Comparison of ENCODE assay signal across 14 cellular contexts in genomic region chr1:56570924-56571372, GRCh38. TPM values are rescaled to one million over a fixed set of nuclear protein-coding genes. Genes with fewer than 3 reads are reported as not detected.
A peak's percentile ranks its signal among the peaks of the same experiment; 100 is the strongest.
DNase-seq lines count a peak whose midpoint lies in the region; ATAC-seq, FAIRE-seq and TF ChIP-seq lines count a peak whose summit lies in the region.
"Had no signal": no experiment of that assay in that cellular context is flagged by ENCODE, and none has a peak within 500 bp of the region (broad histone marks: within the 10 kb centered on the region; RNA-seq: fewer than 3 reads in every experiment).

No MANE protein-coding gene starts in this region.

- no peaks in the 10 kb centered on the region for H4K20me1 ChIP-seq in K562 (replicated peaks; ENCODE audit: control insufficient read depth, insufficient read depth, low read length)

- TF ChIP-seq POLR2A in K562 (conservative IDR thresholded peaks at IDR 0.05): no peak

- BruUV-seq in K562 (replicated peaks; lab: Mats Ljungman, UMichigan): no TSS peak

- FAIRE-seq in K562 (lab: Jason Lieb, UNC): no peak
- FAIRE-seq: GM12891 had no signal

- H3K79me2 ChIP-seq in K562 (ENCODE audit: control insufficient read depth, insufficient read depth, low read length): no peaks in the 10 kb centered on the region

- H2AFZ ChIP-seq in K562 (ENCODE audit: low read depth, low read length): no peak overlapping the region

- ATAC-seq in K562 (no peak), left lobe of liver (peak; percentile 24), HG03039 (IDR thresholded peaks at IDR 0.05; ENCODE audit: unreplicated experiment) (no peak), GM21367 (IDR thresholded peaks at IDR 0.05; ENCODE audit: unreplicated experiment) (no peak), HG02870 (IDR thresholded peaks at IDR 0.05; ENCODE audit: unreplicated experiment) (no peak)

- H3K4me3 ChIP-seq in K562: no peak overlapping the region
- H3K4me3 ChIP-seq in WERI-Rb-1 (ENCODE audit: low read depth, low read length): no peak overlapping the region
- H3K4me3 ChIP-seq: esophagus muscularis mucosa had no signal

- in situ Hi-C loops in K562 (cut with MboI): no loop called here

- no peaks in the 10 kb centered on the region for H3K4me1 ChIP-seq in K562 (replicated peaks in 1 of 2; ENCODE audit: control insufficient read depth in 2 of 2, insufficient read depth in 2 of 2, low read length in 2 of 2)

- DNase-seq in SIG-M5 treated with dmso at 0.1 percent for 504 hours (lab: John Stamatoyannopoulos, UW; ENCODE audit: unreplicated experiment): peak; percentile 45
- DNase-seq in SIG-M5 (lab: John Stamatoyannopoulos, UW): no peak
- DNase-seq in K562 (ENCODE audit: extremely low read depth in 1 of 4, low spot score in 3 of 4): no peak
- no peak for DNase-seq in left lobe of liver (ENCODE audit: low spot score)
- DNase-seq in WERI-Rb-1: no peak
- DNase-seq: activated naive CD4-positive, alpha-beta T cell treated with anti-CD3 and anti-CD28 coated beads, Interleukin-2, amount 10 ng/mL, durations not matched to agents 7 days and 5 days; H7; T-helper 9 cell had no signal

- H3K27ac ChIP-seq in K562 (ENCODE audit: extremely low read depth, low read depth, low read length) (no peak overlapping the region), WERI-Rb-1 (no peak overlapping the region)
- H3K27ac ChIP-seq: esophagus muscularis mucosa, RWPE1 had no signal

- no peak overlapping the region for H3K4me2 ChIP-seq in K562 (ENCODE audit: insufficient read depth, low read length)

- TF ChIP-seq EP300 in K562 (IDR thresholded peaks at IDR 0.05; ENCODE audit: low read length): no peak

- TF ChIP-seq RAD21 in K562 (CRISPR knock-in tag; conservative IDR thresholded peaks at IDR 0.05 in 1 of 2, IDR thresholded peaks at IDR 0.05 in 1 of 2): no peak

- no peak for TF ChIP-seq CTCF in K562 (IDR thresholded peaks at IDR 0.05 in 2 of 3, conservative IDR thresholded peaks at IDR 0.05 in 1 of 3; ENCODE audit: insufficient read depth in 2 of 3, low read depth in 1 of 3, low read length in 3 of 3)
- TF ChIP-seq CTCF in WERI-Rb-1 (IDR thresholded peaks at IDR 0.05; ENCODE audit: low read depth, low read length): no peak

- H3K27me3 ChIP-seq in K562 (ENCODE audit: control insufficient read depth in 2 of 2, insufficient read depth in 2 of 2, low read length in 2 of 2) (peaks cover 3 to 6% of the 10 kb centered on the region in 2 experiments; a peak in 3 of 5 replicates), WERI-Rb-1 (ENCODE audit: insufficient read depth, low read depth, severe bottlenecking) (no peaks in the 10 kb centered on the region)
- H3K27me3 ChIP-seq: esophagus muscularis mucosa had no signal

- CTCF ChIA-PET in K562 (lab: Yijun Ruan, JAX; ENCODE audit: low intra/inter-chr PET ratio): no interaction called here

- no peak overlapping the region for H3K9ac ChIP-seq in K562 (ENCODE audit: insufficient read depth in 1 of 2, low read depth in 2 of 2, low read length in 2 of 2)

- H3K36me3 ChIP-seq in K562 (ENCODE audit: control insufficient read depth, insufficient read depth, low read length) (no peaks in the 10 kb centered on the region), WERI-Rb-1 (no peaks in the 10 kb centered on the region)
- H3K36me3 ChIP-seq: esophagus muscularis mucosa had no signal

- POLR2A ChIA-PET in K562 (lab: Yijun Ruan, JAX): no interaction called here

- H3K9me3 ChIP-seq in K562 (replicated peaks; ENCODE audit: control insufficient read depth, insufficient read depth, low read depth, low read length) (no peaks in the 10 kb centered on the region), WERI-Rb-1 (ENCODE audit: severe bottlenecking) (no peaks in the 10 kb centered on the region)
- H3K9me3 ChIP-seq: esophagus muscularis mucosa had no signal

- WGBS in K562 (ENCODE audit: insufficient coverage, low coverage, missing lambda C conversion rate): 2% methylated on average over 5 of the region's 5 CpGs

- no peaks in the 10 kb centered on the region for H3K9me1 ChIP-seq in K562 (ENCODE audit: control insufficient read depth, insufficient read depth, low read length)

- intact Hi-C loops in K562 (cut with micrococcal nuclease): no loop called here

TF ChIP-seq in K562, 482 proteins besides CTCF, POLR2A, EP300 and RAD21:
- peak; percentile 63 for TF ChIP-seq RBM25 (IDR thresholded peaks at IDR 0.05; ENCODE audit: low read depth, low read length, severe bottlenecking)
- no peak for TF ChIP-seq ELF1 (tag; IDR thresholded peaks at IDR 0.05)

RNA-seq across cellular contexts. Expression of gene PLPP3, which starts 8.4 kb away (rescaled TPM):
- not detected in 2 replicates for total RNA-seq in K562 (2011; cell fraction: chromatin; rRNA removed; ENCODE audit: low replicate concordance)
- 0.26 TPM in 1 of 2 replicates, not detected in the other for total RNA-seq in K562 (2011; cell fraction: nucleolus; rRNA removed)
- 0.23 and 0.37 TPM in 2 replicates for total RNA-seq in K562 (2011; cell fraction: nucleoplasm; rRNA removed)
- total RNA-seq in K562 (2014; rRNA removed): 0.54 TPM in 1 of 2 replicates, not detected in the other
- total RNA-seq in K562 (2014; rRNA removed; fragmentation: Illumina TruSeq; extraction: Trizol): 0.10 and 0.15 TPM in 2 replicates
- 0.29 and 0.30 TPM in 2 replicates for total RNA-seq in K562 (2015; rRNA removed; fragmentation: Illumina TruSeq; extraction: Trizol)
- total RNA-seq in K562 (2021): 0.16 and 0.36 TPM in 2 replicates
- 0.36 TPM in 1 of 2 replicates, not detected in the other for polyA plus RNA-seq in K562 (2011; rRNA removed)
- polyA plus RNA-seq in K562 (2011; cell fraction: cytosol; rRNA removed): 0.37 TPM in 1 of 2 replicates, not detected in the other
- 0.20 TPM in 1 of 2 replicates, not detected in the other for polyA plus RNA-seq in K562 (2011; cell fraction: nucleus; rRNA removed)
- 0.18 and 0.69 TPM in 2 replicates for polyA plus RNA-seq in K562 (2012)
- polyA plus RNA-seq in K562 (2014; fragmentation: Illumina TruSeq; extraction: Trizol): 0.07 and 0.11 TPM in 2 replicates
- under 1 TPM; 0.13 to 0.35 TPM for polyA plus RNA-seq in K562 (2014; fragmentation: Nextera tagmentation; extraction: Ambion mirVana)
- 0.08 and 0.20 TPM in 2 replicates for polyA plus RNA-seq in K562 (2014; rRNA removed)
- 0.46 TPM in 1 of 2 replicates, not detected in the other for polyA minus RNA-seq in K562 (2011; rRNA and poly(A)+ RNA removed)
- not detected in 2 replicates for polyA minus RNA-seq in K562 (2011; cell fraction: cytosol; rRNA and poly(A)+ RNA removed)
- not detected in 2 replicates for polyA minus RNA-seq in K562 (2011; cell fraction: nucleus; rRNA and poly(A)+ RNA removed)
- 53.9 TPM for total RNA-seq in left lobe of liver

Comparison
In these comparisons a context has a peak if more than half of its experiments do, and no peak if none do; other contexts are left out.
1. RNA of gene PLPP3, which starts 8.4 kb away (total RNA-seq): 53.9 TPM in left lobe of liver (single experiment); 0.10 to 0.54 TPM in K562; every median in the first group is over 10 times any median in the second.